ENCODE assay signal across 18 cellular contexts in the genomic region with DNA sequence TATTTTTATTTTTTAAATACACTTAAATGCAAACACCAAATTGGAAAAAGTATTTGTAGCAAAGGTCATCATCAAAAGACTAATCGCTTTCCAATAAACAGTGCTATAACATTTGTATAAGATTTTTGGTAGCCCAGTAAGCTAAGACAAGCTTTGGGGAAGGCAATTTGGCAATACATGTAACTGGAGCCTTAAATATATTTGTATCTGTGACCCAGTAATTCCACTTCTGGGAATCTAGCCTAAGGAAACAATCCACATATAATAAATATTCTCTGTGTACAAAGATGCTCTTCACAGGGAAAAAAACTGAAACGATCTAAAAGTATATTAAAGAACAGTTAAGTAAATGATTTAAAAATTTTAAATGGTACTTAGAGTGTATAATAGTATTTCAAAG.
A peak's percentile ranks its signal among the peaks of the same experiment; 100 is the strongest.
DNase-seq lines count a peak whose midpoint lies in the region; ATAC-seq and TF ChIP-seq lines count a peak whose summit lies in the region.
"Had no signal": no experiment of that assay in that cellular context is flagged by ENCODE, and none has a peak within 500 bp of the region (broad histone marks: within the 10 kb centered on the region; RNA-seq: fewer than 3 reads in every experiment).

No MANE protein-coding gene starts in this region.

- H3K36me3 ChIP-seq in MG63: no peaks in the 10 kb centered on the region

- no peak for ATAC-seq in HG02884 (IDR thresholded peaks at IDR 0.05; ENCODE audit: unreplicated experiment)
- ATAC-seq: A549 had no signal

- TF ChIP-seq CTCF in AG09319 (IDR thresholded peaks at IDR 0.05; ENCODE audit: low read depth, low read length) (no peak), choroid plexus epithelial cell (conservative IDR thresholded peaks at IDR 0.05; ENCODE audit: low read depth, low read length) (no peak), foreskin fibroblast (IDR thresholded peaks at IDR 0.05; ENCODE audit: low read depth, low read length) (no peak)

- H3K9me3 ChIP-seq in MG63: peaks cover under 1% of the 10 kb centered on the region; the same call in 1 of the 2 replicates
- H3K9me3 ChIP-seq: A549 had no signal

- H3K4me3 ChIP-seq in choroid plexus epithelial cell (ENCODE audit: low read depth, low read length) (no peak overlapping the region), foreskin fibroblast (ENCODE audit: low read depth in 1 of 2, low read length in 2 of 2) (no peak overlapping the region), MG63 (no peak overlapping the region)
- H3K4me3 ChIP-seq: A549 had no signal

- H3K27me3 ChIP-seq in MG63: no peaks in the 10 kb centered on the region

- DNase-seq in AG09319 (ENCODE audit: extremely low read depth, low read depth): peak; percentile 1
- DNase-seq in LHCN-M2 (ENCODE audit: low read depth): peak; percentile 39
- DNase-seq in choroid plexus epithelial cell (ENCODE audit: low read depth): peak; percentile 84
- DNase-seq in foreskin fibroblast: peak; percentile 27 to 71
- no peak for DNase-seq in islet precursor cell
- no peak for DNase-seq in MG63
- no peak for DNase-seq in HUDEP-2 (lab: John Stamatoyannopoulos, UW; ENCODE audit: unreplicated experiment in 76 of 76)
- DNase-seq: DMS 273 treated with DMSO at 0.1 percent for 48 hours, GF-D8, GOT3, NCI-H1105 treated with DMSO at 0.1 percent for 48 hours, NCI-H1694 treated with DMSO at 0.1 percent for 48 hours, NCI-H2107, NCI-H226, NCI-H524 treated with DMSO at 0.1 percent for 48 hours, Right ventricle myocardium superior had no signal

Comparison
In these comparisons a context has a peak if more than half of its experiments do, and no peak if none do; other contexts are left out.
1. DNase-seq: peak in AG09319 (single experiment), LHCN-M2 (single experiment), choroid plexus epithelial cell (single experiment) and foreskin fibroblast (2 of 2); none in islet precursor cell (single experiment), MG63 (single experiment) and HUDEP-2 (0 of 76).